In genomic region chr4:139015269-139015947, GRCh38 we compare ENCODE assay signal across 1 cellular context.
TF ChIP-seq lines count a peak whose summit lies in the region.

TSS of gene NOCT (plus strand) at chr4:139015781. CDS start at chr4:139015982, 201 bp downstream.

TF ChIP-seq in HepG2, 621 proteins besides CTCF, POLR2A, EP300 and RAD21 (continued from another document):
- TF ChIP-seq ZNF687 (CRISPR knock-in tag; IDR thresholded peaks at IDR 0.05) (peak; percentile 94), ZNF788 (CRISPR knock-in tag; IDR thresholded peaks at IDR 0.05; ENCODE audit: borderline replicate concordance) (no peak), FOXP1 (IDR thresholded peaks at IDR 0.05) (no peak), FOXP1 (CRISPR knock-in tag; IDR thresholded peaks at IDR 0.05) (no peak), GMEB1 (CRISPR knock-in tag; IDR thresholded peaks at IDR 0.05; ENCODE audit: borderline replicate concordance) (peak; percentile 66; the same call in 1 of the 2 replicates), ZFP91 (CRISPR knock-in tag; IDR thresholded peaks at IDR 0.05; ENCODE audit: borderline replicate concordance) (peak; percentile 83), EED (CRISPR knock-in tag; IDR thresholded peaks at IDR 0.05) (no peak), AHR (CRISPR knock-in tag; IDR thresholded peaks at IDR 0.05) (peak; percentile 31; the same call in 1 of the 2 replicates), DRAP1 (CRISPR knock-in tag; IDR thresholded peaks at IDR 0.05) (peak; percentile 64; the same call in 1 of the 2 replicates), ZNF264 (CRISPR knock-in tag; IDR thresholded peaks at IDR 0.05) (peak; percentile 61; the same call in 1 of the 2 replicates), THRA (CRISPR knock-in tag; IDR thresholded peaks at IDR 0.05; ENCODE audit: borderline replicate concordance) (no peak), ZNF703 (CRISPR knock-in tag; IDR thresholded peaks at IDR 0.05; ENCODE audit: borderline replicate concordance) (peak; percentile 79; the same call in 1 of the 2 replicates), BCL6 (CRISPR knock-in tag; IDR thresholded peaks at IDR 0.05) (peak; percentile 21; the same call in 1 of the 2 replicates), ZNF547 (CRISPR knock-in tag; IDR thresholded peaks at IDR 0.05) (peak; percentile 94), HNRNPLL (IDR thresholded peaks at IDR 0.05; ENCODE audit: low read depth, low read length, poor library complexity, severe bottlenecking) (peak; percentile 74)
